Comparison of ENCODE assay signal across 16 cellular contexts in the genomic region with DNA sequence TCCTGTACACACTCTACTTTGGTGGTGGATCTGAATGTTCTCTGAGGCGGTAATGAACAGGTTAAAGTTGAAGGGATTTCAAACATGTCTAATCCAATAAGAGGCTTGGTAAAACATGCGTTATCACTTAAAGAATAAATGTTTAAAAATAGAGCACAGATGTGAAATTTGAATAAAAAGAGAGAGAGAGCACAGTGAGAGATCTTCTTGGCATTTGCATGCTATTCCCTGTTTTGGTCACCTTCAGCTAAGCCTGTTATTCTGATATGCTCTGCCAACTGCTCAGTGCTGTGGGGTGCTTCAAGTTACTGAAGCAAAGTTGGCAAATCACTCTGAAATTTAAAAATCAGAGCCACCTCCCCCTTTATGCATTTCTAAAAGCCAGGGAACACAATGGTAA.
A peak's percentile ranks its signal among the peaks of the same experiment; 100 is the strongest.
DNase-seq lines count a peak whose midpoint lies in the region; ATAC-seq and TF ChIP-seq lines count a peak whose summit lies in the region.
"Had no signal": no experiment of that assay in that cellular context is flagged by ENCODE, and none has a peak within 500 bp of the region (broad histone marks: within the 10 kb centered on the region; RNA-seq: fewer than 3 reads in every experiment).

No MANE protein-coding gene starts in this region.

- peaks cover 12% of the 10 kb centered on the region for H3K9me3 Mint-ChIP-seq in stimulated activated effector memory CD8-positive, alpha-beta T cell treated with anti-CD3 and anti-CD28 coated beads, Interleukin-12 subunit alpha, Interleukin-12 subunit beta, amount 100 ng/mL, for 72 hours
- H3K9me3 Mint-ChIP-seq: dendritic cell treated with granulocyte-macrophage colony-stimulating factor and Interleukin-4, amounts not matched to agents 40 ng/mL and 50 ng/mL, for 4 days had no signal

- no peak overlapping the region for H3K27ac Mint-ChIP-seq in stimulated activated effector memory CD8-positive, alpha-beta T cell treated with anti-CD3 and anti-CD28 coated beads, Interleukin-12 subunit alpha, Interleukin-12 subunit beta, amount 100 ng/mL, for 72 hours
- H3K27ac Mint-ChIP-seq: dendritic cell treated with granulocyte-macrophage colony-stimulating factor and Interleukin-4, amounts not matched to agents 40 ng/mL and 50 ng/mL, for 4 days; IgD-negative memory B cell had no signal

- TF ChIP-seq CTCF in AG10803 (conservative IDR thresholded peaks at IDR 0.05; ENCODE audit: low read length), result no peak

- peak; percentile 10 for DNase-seq in AG10803 (ENCODE audit: low read depth)
- DNase-seq in LoVo (ENCODE audit: low spot score), result no peak
- DNase-seq in effector CD8-positive, alpha-beta T cell (lab: John Stamatoyannopoulos, UW), result no peak
- DNase-seq in stimulated activated effector memory CD8-positive, alpha-beta T cell treated with anti-CD3 and anti-CD28 coated beads, Interleukin-12 subunit alpha, Interleukin-12 subunit beta, amount 100 ng/mL, for 72 hours (ENCODE audit: low spot score in 2 of 2), result no peak
- DNase-seq: activated CD8-positive, alpha-beta memory T cell treated with anti-CD3 and anti-CD28 coated beads, Interleukin-2, amount 50 U/mL, for 48 hours; amygdala; midbrain; NCI-H1436 treated with DMSO at 0.1 percent for 48 hours; pancreas had no signal

- ATAC-seq in GM18909 (IDR thresholded peaks at IDR 0.05; ENCODE audit: poor library complexity, unreplicated experiment), result peak; percentile 73
- peak; percentile 52 for ATAC-seq in GM21786 (IDR thresholded peaks at IDR 0.05; ENCODE audit: unreplicated experiment)
- peak; percentile 64 for ATAC-seq in HG03460 (IDR thresholded peaks at IDR 0.05; ENCODE audit: unreplicated experiment)
- ATAC-seq in GM19467 (IDR thresholded peaks at IDR 0.05; ENCODE audit: unreplicated experiment), result no peak
- no peak for ATAC-seq in stimulated activated effector memory CD8-positive, alpha-beta T cell treated with anti-CD3 and anti-CD28 coated beads, Interleukin-12 subunit alpha, Interleukin-12 subunit beta, amount 100 ng/mL, for 72 hours
- ATAC-seq: A549, pancreas had no signal

- H3K36me3 Mint-ChIP-seq in stimulated activated effector memory CD8-positive, alpha-beta T cell treated with anti-CD3 and anti-CD28 coated beads, Interleukin-12 subunit alpha, Interleukin-12 subunit beta, amount 100 ng/mL, for 72 hours, result no peaks in the 10 kb centered on the region
- H3K36me3 Mint-ChIP-seq: IgD-negative memory B cell had no signal

- no peaks in the 10 kb centered on the region for H3K4me1 Mint-ChIP-seq in stimulated activated effector memory CD8-positive, alpha-beta T cell treated with anti-CD3 and anti-CD28 coated beads, Interleukin-12 subunit alpha, Interleukin-12 subunit beta, amount 100 ng/mL, for 72 hours

- no peak overlapping the region for H3K4me3 ChIP-seq in AG10803 (ENCODE audit: low read length)
- H3K4me3 ChIP-seq: A549, pancreas had no signal

- no peak overlapping the region for H3K4me3 Mint-ChIP-seq in stimulated activated effector memory CD8-positive, alpha-beta T cell treated with anti-CD3 and anti-CD28 coated beads, Interleukin-12 subunit alpha, Interleukin-12 subunit beta, amount 100 ng/mL, for 72 hours
- H3K4me3 Mint-ChIP-seq: dendritic cell treated with granulocyte-macrophage colony-stimulating factor and Interleukin-4, amounts not matched to agents 40 ng/mL and 50 ng/mL, for 4 days; IgD-negative memory B cell had no signal

Comparison
In these comparisons a context has a peak if more than half of its experiments do, and no peak if none do; other contexts are left out.
1. ATAC-seq: peak in GM18909 (single experiment), GM21786 (single experiment) and HG03460 (single experiment); none in GM19467 (single experiment) and stimulated activated effector memory CD8-positive, alpha-beta T cell treated with anti-CD3 and anti-CD28 coated beads, Interleukin-12 subunit alpha, Interleukin-12 subunit beta, amount 100 ng/mL, for 72 hours (single experiment).